ENCODE assay signal across 20 cellular contexts in the genomic region with DNA sequence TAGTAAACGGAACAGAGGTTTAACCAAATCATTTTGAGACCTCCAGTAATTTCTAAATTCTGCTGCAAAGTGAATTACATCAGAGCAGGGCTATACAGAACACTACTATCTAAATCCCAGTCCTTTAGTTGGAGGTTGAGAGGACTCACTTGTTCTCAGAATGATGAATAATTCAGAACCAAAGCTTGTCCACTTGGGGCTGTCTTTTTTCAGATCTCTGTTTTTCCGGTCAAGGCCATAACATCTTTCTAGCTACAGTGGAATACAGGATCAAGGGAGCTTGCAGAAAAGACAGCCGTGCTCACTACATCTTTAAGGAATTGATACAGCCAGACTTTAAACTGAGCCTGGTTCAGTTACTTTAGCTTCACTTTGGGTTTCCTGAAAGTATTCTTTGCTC.
DNase-seq lines count a peak whose midpoint lies in the region; ATAC-seq, FAIRE-seq and TF ChIP-seq lines count a peak whose summit lies in the region.
"Had no signal": no experiment of that assay in that cellular context is flagged by ENCODE, and none has a peak within 500 bp of the region (broad histone marks: within the 10 kb centered on the region; RNA-seq: fewer than 3 reads in every experiment).

No MANE protein-coding gene starts in this region.

- H3K23ac ChIP-seq in H9 (ENCODE audit: insufficient read length, low read depth, low read length), result no peak overlapping the region

- no peak overlapping the region for H2BK5ac ChIP-seq in H9 (ENCODE audit: insufficient read length, low read length)

- no peaks in the 10 kb centered on the region for H3K79me2 ChIP-seq in H9 (ENCODE audit: insufficient read depth, low read length)

- no peaks in the 10 kb centered on the region for H3K9me3 Mint-ChIP-seq in H9
- H3K9me3 Mint-ChIP-seq: CD4-positive, alpha-beta T cell had no signal

- no peak overlapping the region for H3K9ac ChIP-seq in H9 (ENCODE audit: extremely low read depth, insufficient read length, low read length)
- H3K9ac ChIP-seq: BLaER1 treated with 17β-estradiol and CSF1 and Interleukin-3, amounts not matched to agents 10 nM and 100 nM had no signal

- H2BK120ac ChIP-seq in H9 (ENCODE audit: low read depth, low read length, poor library complexity, severe bottlenecking), result no peak overlapping the region

- no peak for DNase-seq in bronchial epithelial cell (ENCODE audit: low read depth)
- peak; percentile 69 for DNase-seq in medulla oblongata (ENCODE audit: extremely low spot score)
- peak; percentile 92 for DNase-seq in pons (ENCODE audit: low spot score)
- no peak for DNase-seq in H9
- no peak for DNase-seq in activated CD8-positive, alpha-beta memory T cell treated with anti-CD3 and anti-CD28 coated beads, Interleukin-2, amount 50 U/mL, for 4 hours
- DNase-seq: CD4-positive, alpha-beta T cell; NCI-H1092 treated with DMSO at 0.1 percent for 48 hours; NCI-H1436; NCI-H187 treated with DMSO at 0.1 percent for 48 hours; NCI-H2107; NCI-H524 treated with DMSO at 0.1 percent for 48 hours; NCI-H774; SIG-M5 had no signal

- no peaks in the 10 kb centered on the region for H4K20me1 ChIP-seq in H9 (ENCODE audit: control insufficient read depth, insufficient read depth, insufficient read length)
- H4K20me1 ChIP-seq: BLaER1 treated with 17β-estradiol and CSF1 and Interleukin-3, amounts not matched to agents 10 nM and 100 nM had no signal

- no peak overlapping the region for H2BK12ac ChIP-seq in H9 (ENCODE audit: insufficient read length, low read depth, low read length)

- no peaks in the 10 kb centered on the region for H3K23me2 ChIP-seq in H9 (ENCODE audit: insufficient read length, low read depth, low read length, poor library complexity, severe bottlenecking)

- no CpG with 5 or more reads among the region's 3 CpGs for WGBS in H9 (ENCODE audit: extremely low coverage, insufficient read length, low lambda C conversion rate)

- no peaks in the 10 kb centered on the region for H3K36me3 ChIP-seq in bronchial epithelial cell (ENCODE audit: control insufficient read depth, insufficient read depth, low read length)
- H3K36me3 ChIP-seq: BLaER1 treated with 17β-estradiol and CSF1 and Interleukin-3, amounts not matched to agents 10 nM and 100 nM had no signal

- no peak overlapping the region for H2AFZ ChIP-seq in H9 (ENCODE audit: low read length)

- H3K4me3 ChIP-seq in bronchial epithelial cell (ENCODE audit: low read depth, low read length), result no peak overlapping the region
- H3K4me3 ChIP-seq: BLaER1 treated with 17β-estradiol and CSF1 and Interleukin-3, amounts not matched to agents 10 nM and 100 nM; SK-N-MC had no signal

- no peaks in the 10 kb centered on the region for H3K9me3 ChIP-seq in H9 (ENCODE audit: control insufficient read depth, low read depth, low read length)
- H3K9me3 ChIP-seq: BLaER1 treated with 17β-estradiol and CSF1 and Interleukin-3, amounts not matched to agents 10 nM and 100 nM had no signal

- H3T11ph ChIP-seq in H9 (ENCODE audit: low read length), result no peak overlapping the region

- no peaks in the 10 kb centered on the region for H3K79me1 ChIP-seq in H9 (ENCODE audit: insufficient read depth, low read depth, low read length, poor library complexity, severe bottlenecking)

- no peaks in the 10 kb centered on the region for H3K27me3 ChIP-seq in bronchial epithelial cell (ENCODE audit: control insufficient read depth, insufficient read depth, low read length)
- H3K27me3 ChIP-seq in H9 (ENCODE audit: insufficient read depth, low read length), result no peaks in the 10 kb centered on the region
- H3K27me3 ChIP-seq: BLaER1 treated with 17β-estradiol and CSF1 and Interleukin-3, amounts not matched to agents 10 nM and 100 nM had no signal

- no peak overlapping the region for H3K4ac ChIP-seq in H9 (ENCODE audit: low read depth, low read length)

- H3K4me2 ChIP-seq in H9 (ENCODE audit: insufficient read depth, insufficient read length, low read length), result no peak overlapping the region
- H3K4me2 ChIP-seq: BLaER1 treated with 17β-estradiol and CSF1 and Interleukin-3, amounts not matched to agents 10 nM and 100 nM had no signal

- no peak overlapping the region for H3K18ac ChIP-seq in H9 (ENCODE audit: insufficient read length, low read depth, low read length)

- TF ChIP-seq CTCF in bronchial epithelial cell (IDR thresholded peaks at IDR 0.05; ENCODE audit: insufficient read depth, low read length, severe bottlenecking) (no peak), H9 (conservative IDR thresholded peaks at IDR 0.05) (no peak)

- no peak overlapping the region for H4K5ac ChIP-seq in H9 (ENCODE audit: insufficient read length, low read depth, low read length)

- no peak overlapping the region for H2BK15ac ChIP-seq in H9 (ENCODE audit: low read depth, low read length)

- peaks cover 12 to 26% of the 10 kb centered on the region in 2 experiments for H3K4me1 Mint-ChIP-seq in H9

- H4K91ac ChIP-seq in H9 (ENCODE audit: insufficient read length, low read depth, low read length), result no peak overlapping the region

- FAIRE-seq in bronchial epithelial cell (lab: Jason Lieb, UNC), result peak; percentile 28
- FAIRE-seq: A204.1, G401.6, RCC 7860 had no signal

- no peaks in the 10 kb centered on the region for H3K36me3 Mint-ChIP-seq in H9 (ENCODE audit: insufficient read depth in 1 of 3, low read depth in 3 of 3)

- H3K27ac Mint-ChIP-seq in H9, result no peak overlapping the region
- H3K27ac Mint-ChIP-seq: CD4-positive, alpha-beta T cell had no signal

- ATAC-seq in HG02610 (IDR thresholded peaks at IDR 0.05; ENCODE audit: unreplicated experiment), result no peak
- no peak for ATAC-seq in GM18858 (IDR thresholded peaks at IDR 0.05; ENCODE audit: unreplicated experiment)

- H3K4me3 Mint-ChIP-seq in H9, result no peak overlapping the region
- H3K4me3 Mint-ChIP-seq: CD4-positive, alpha-beta T cell had no signal

- H3K27me3 Mint-ChIP-seq in H9 (ENCODE audit: low read depth), result no peaks in the 10 kb centered on the region

- H3K4me1 ChIP-seq in H9 (ENCODE audit: insufficient read depth, low read length), result peaks cover 3% of the 10 kb centered on the region; the same call in 1 of the 2 replicates
- H3K4me1 ChIP-seq: BLaER1 treated with 17β-estradiol and CSF1 and Interleukin-3, amounts not matched to agents 10 nM and 100 nM had no signal

- no peak overlapping the region for H3K14ac ChIP-seq in H9 (ENCODE audit: insufficient read depth, low read length)

- H2BK20ac ChIP-seq in H9 (ENCODE audit: low read depth, low read length, poor library complexity, severe bottlenecking), result no peak overlapping the region

- no peak overlapping the region for H2AK5ac ChIP-seq in H9 (ENCODE audit: insufficient read length, low read length)

- H3K56ac ChIP-seq in H9 (ENCODE audit: insufficient read length, low read depth, low read length), result no peak overlapping the region

- no peak overlapping the region for H4K8ac ChIP-seq in H9 (replicated peaks; ENCODE audit: insufficient read length, low read depth, low read length)

- H3K27ac ChIP-seq in H9 (ENCODE audit: insufficient read length, low read depth, low read length), result no peak overlapping the region
- H3K27ac ChIP-seq: BLaER1 treated with 17β-estradiol and CSF1 and Interleukin-3, amounts not matched to agents 10 nM and 100 nM; SK-N-MC had no signal

Comparison
In these comparisons a context has a peak if more than half of its experiments do, and no peak if none do; other contexts are left out.
1. DNase-seq: peak in medulla oblongata (single experiment) and pons (single experiment); none in bronchial epithelial cell (single experiment), H9 (single experiment) and activated CD8-positive, alpha-beta memory T cell treated with anti-CD3 and anti-CD28 coated beads, Interleukin-2, amount 50 U/mL, for 4 hours (single experiment).